ENCODE assay signal across 20 cellular contexts in the genomic region with DNA sequence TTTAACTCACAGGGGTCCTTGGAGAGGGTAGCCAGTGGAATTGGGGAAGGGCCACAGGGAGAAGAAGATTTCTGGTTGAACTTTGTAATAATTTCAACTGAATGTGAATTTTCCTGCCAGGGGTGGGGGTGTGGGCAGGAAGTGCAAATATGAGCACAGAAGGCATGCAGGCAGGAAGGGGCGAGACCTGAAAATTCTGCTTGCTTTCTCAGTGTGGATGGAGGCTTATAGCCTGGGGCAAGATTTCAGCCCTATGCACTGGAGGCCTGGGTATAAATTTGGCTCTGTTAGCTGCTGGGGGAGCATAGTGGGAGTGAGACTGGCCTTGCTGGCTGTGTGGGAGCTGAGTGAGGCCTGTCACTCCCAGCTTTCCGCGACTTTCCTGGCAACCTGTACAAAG. TPM values are rescaled to one million over a fixed set of nuclear protein-coding genes. Genes with fewer than 3 reads are reported as not detected.
A peak's percentile ranks its signal among the peaks of the same experiment; 100 is the strongest.
DNase-seq lines count a peak whose midpoint lies in the region; FAIRE-seq and TF ChIP-seq lines count a peak whose summit lies in the region.
"Had no signal": no experiment of that assay in that cellular context is flagged by ENCODE, and none has a peak within 500 bp of the region (broad histone marks: within the 10 kb centered on the region; RNA-seq: fewer than 3 reads in every experiment).

No MANE protein-coding gene starts in this region.

- TF ChIP-seq CTCF in Calu3 (IDR thresholded peaks at IDR 0.05; ENCODE audit: unreplicated experiment) (no peak), bronchial epithelial cell (IDR thresholded peaks at IDR 0.05; ENCODE audit: insufficient read depth, low read length, severe bottlenecking) (no peak)

- no peaks in the 10 kb centered on the region for H3K36me3 Mint-ChIP-seq in Calu3 (ENCODE audit: insufficient read depth, unreplicated experiment)
- H3K36me3 Mint-ChIP-seq: CD4-positive, CD25-positive, alpha-beta regulatory T cell had no signal

- H3K36me3 ChIP-seq in bronchial epithelial cell (ENCODE audit: control insufficient read depth, insufficient read depth, low read length), result no peaks in the 10 kb centered on the region

- H3K4me3 ChIP-seq in bronchial epithelial cell (ENCODE audit: low read depth, low read length), result no peak overlapping the region

- no peak for FAIRE-seq in bronchial epithelial cell (lab: Jason Lieb, UNC)

- no peak overlapping the region for H3K27ac Mint-ChIP-seq in Calu3 (ENCODE audit: unreplicated experiment)
- H3K27ac Mint-ChIP-seq: B cell, H9 had no signal

- CTCF ChIA-PET in Calu3 (lab: Charles Lee), result no interaction called here

- H3K27me3 ChIP-seq in bronchial epithelial cell (ENCODE audit: control insufficient read depth, insufficient read depth, low read length), result no peaks in the 10 kb centered on the region

- no TSS peak for BruUV-seq in Calu3 (replicated peaks; lab: Mats Ljungman, UMichigan)

- DNase-seq in Calu3 (peak; percentile 4), M059J (ENCODE audit: low read depth) (peak; percentile 54), bronchial epithelial cell (ENCODE audit: low read depth) (peak; percentile 49), islet precursor cell (peak; percentile 49), RKO (ENCODE audit: low spot score) (no peak), amniotic stem cell (lab: John Stamatoyannopoulos, UW) (no peak), HT-29 (ENCODE audit: low spot score) (no peak)
- no peak for DNase-seq in activated naive CD4-positive, alpha-beta T cell treated with Interleukin-2 at 50 U/mL for 16 hours
- DNase-seq: Caco-2; DMS153; H9; Kasumi-1; NCI-H1105 treated with DMSO at 0.1 percent for 48 hours; NCI-H1694; NCI-H2081 treated with DMSO at 0.1 percent for 48 hours; NCI-H748 treated with DMSO at 0.1 percent for 48 hours; NK-92 treated with Interleukin-12 subunit alpha and Interleukin-12 subunit beta, amount 100 ng/mL, for 24 hours; OCI-M1 had no signal

- peaks cover 3% of the 10 kb centered on the region for H3K9me3 Mint-ChIP-seq in Calu3 (ENCODE audit: low read depth, unreplicated experiment)

- H3K4me3 Mint-ChIP-seq in Calu3 (ENCODE audit: low read depth, unreplicated experiment), result no peak overlapping the region
- H3K4me3 Mint-ChIP-seq: B cell, H9 had no signal

- peaks cover 16% of the 10 kb centered on the region for H3K4me1 Mint-ChIP-seq in Calu3 (ENCODE audit: low read depth, unreplicated experiment)
- H3K4me1 Mint-ChIP-seq: B cell had no signal

- H3K27me3 Mint-ChIP-seq in Calu3 (ENCODE audit: unreplicated experiment), result no peaks in the 10 kb centered on the region

- intact Hi-C loops in Calu3 (cut with micrococcal nuclease; ENCODE audit: unreplicated experiment), result no loop called here

RNA-seq across cellular contexts. Expression of gene PERP, which starts 54.4 kb away (rescaled TPM):
- total RNA-seq in Calu3 (2022), result 96.5 and 103 TPM in 2 replicates
- 24.2 and 26.9 TPM in 2 replicates for total RNA-seq in M059J (2014; rRNA removed; shearing (Covaris generic))
- 161 and 401 TPM in 2 replicates for total RNA-seq in bronchial epithelial cell
- 69.0 and 71.2 TPM in 2 replicates for total RNA-seq in HT-29 (2014; rRNA removed; shearing (Covaris generic))

Comparison
In these comparisons a context has a peak if more than half of its experiments do, and no peak if none do; other contexts are left out.
1. DNase-seq: peak in Calu3 (single experiment), M059J (single experiment), bronchial epithelial cell (single experiment) and islet precursor cell (single experiment); none in RKO (single experiment), amniotic stem cell (single experiment), HT-29 (single experiment) and activated naive CD4-positive, alpha-beta T cell treated with Interleukin-2 at 50 U/mL for 16 hours (single experiment).